In genomic region chr2:105338020-105338385, GRCh38 we compare ENCODE assay signal across 8 cellular contexts. TPM values are rescaled to one million over a fixed set of nuclear protein-coding genes. Genes with fewer than 3 reads are reported as not detected.
DNase-seq lines count a peak whose midpoint lies in the region; ATAC-seq, FAIRE-seq and TF ChIP-seq lines count a peak whose summit lies in the region.

No MANE protein-coding gene starts in this region.

- peak overlapping the region; percentile 100 for H3K9ac ChIP-seq in HepG2 (ENCODE audit: insufficient read depth, low read depth, low read length)

- peaks cover 18% of the 10 kb centered on the region for H3K36me3 Mint-ChIP-seq in activated T-cell treated with anti-CD3 and anti-CD28 coated beads, Interleukin-2, amount 50 U/mL, for 4 hours (ENCODE audit: insufficient read depth)

- H2AFZ ChIP-seq in HepG2 (ENCODE audit: low read length): peak overlapping the region; percentile 49

- H3K4me1 Mint-ChIP-seq in activated T-cell treated with anti-CD3 and anti-CD28 coated beads, Interleukin-2, amount 50 U/mL, for 4 hours (ENCODE audit: low read depth): peaks cover 33% of the 10 kb centered on the region

- TF ChIP-seq EP300 in HepG2 (IDR thresholded peaks at IDR 0.05; ENCODE audit: low read depth in 2 of 2, low read length in 2 of 2) (no peak), HepG2 (CRISPR knock-in tag; IDR thresholded peaks at IDR 0.05; ENCODE audit: borderline replicate concordance) (no peak), upper lobe of left lung (IDR thresholded peaks at IDR 0.05) (no peak)

- peaks cover 0 to 7% of the 10 kb centered on the region in 2 experiments; a peak in 2 of 5 replicates for H3K27me3 ChIP-seq in HepG2 (ENCODE audit: control insufficient read depth in 1 of 2, insufficient read depth in 2 of 2, low read length in 2 of 2)
- no peaks in the 10 kb centered on the region for H3K27me3 ChIP-seq in upper lobe of left lung

- TF ChIP-seq CTCF in HepG2 (CRISPR knock-in tag; IDR thresholded peaks at IDR 0.05) (no peak), upper lobe of left lung (IDR thresholded peaks at IDR 0.05) (no peak)

- POLR2A ChIA-PET in HepG2 (lab: Yijun Ruan, JAX): interaction anchor here (6.5 kb wide), 1 partner anchor 9 kb away, joined by 43 read pairs; the partner anchor contains the start of gene TGFBRAP1

- H3K4me3 Mint-ChIP-seq in activated T-cell treated with anti-CD3 and anti-CD28 coated beads, Interleukin-2, amount 50 U/mL, for 4 hours: peak overlapping the region; percentile 100

- FAIRE-seq in HepG2 (lab: Jason Lieb, UNC): no peak

- H3K36me3 ChIP-seq in HepG2 (replicated peaks in 1 of 2; ENCODE audit: control insufficient read depth in 1 of 2, insufficient read depth in 2 of 2, low read length in 2 of 2): peaks cover 18 to 30% of the 10 kb centered on the region in 2 experiments
- H3K36me3 ChIP-seq in upper lobe of left lung: peaks cover 5 to 44% (median 12%) of the 10 kb centered on the region in 4 donors

- intact Hi-C loops in HepG2 (cut with micrococcal nuclease; ENCODE audit: unreplicated experiment): no loop called here

- no peaks in the 10 kb centered on the region for H3K9me3 Mint-ChIP-seq in activated T-cell treated with anti-CD3 and anti-CD28 coated beads, Interleukin-2, amount 50 U/mL, for 4 hours

- TF ChIP-seq RAD21 in HepG2 (CRISPR knock-in tag; IDR thresholded peaks at IDR 0.05): no peak

- CTCF ChIA-PET in HepG2 (lab: Yijun Ruan, JAX; ENCODE audit: low intra/inter-chr PET ratio, low total read pairs): no interaction called here

- H3K4me2 ChIP-seq in HepG2 (ENCODE audit: low read depth, low read length): peak overlapping the region; percentile 89

- peak in 1 of 2 donors; percentile 19 for ATAC-seq in activated T-cell treated with anti-CD3 and anti-CD28 coated beads, Interleukin-2, amount 50 U/mL, for 4 hours
- peak; percentile 22 for ATAC-seq in HG03175 (IDR thresholded peaks at IDR 0.05; ENCODE audit: unreplicated experiment)
- ATAC-seq in HepG2: peak; percentile 73
- peak in 1 of 2 donors; percentile 12 for ATAC-seq in upper lobe of left lung (ENCODE audit: low FRiP score in 2 of 2)
- ATAC-seq in GM18858 (IDR thresholded peaks at IDR 0.05; ENCODE audit: unreplicated experiment): no peak

- H3K9me3 ChIP-seq in HepG2 (ENCODE audit: low read length) (no peaks in the 10 kb centered on the region), upper lobe of left lung (no peaks in the 10 kb centered on the region)

- in situ Hi-C loops in HepG2 (cut with HindIII; ENCODE audit: extremely low pct_ligation_motif_present, low pct_unique_long_range_greater_than_20kb): loop anchor here (25.0 kb wide), 1 partner anchor 849 kb away; the partner anchor contains the start of gene UXS1

- peak overlapping the region; percentile 85 to 100 (median 99) for H3K4me3 ChIP-seq in HepG2 (replicated peaks in 1 of 3; ENCODE audit: insufficient read depth in 1 of 3, low read depth in 2 of 3, low read length in 3 of 3)
- peak overlapping the region; percentile 69 to 94 (median 92) for H3K4me3 ChIP-seq in upper lobe of left lung

- TSS peak; percentile 60 for BruUV-seq in HepG2 (replicated peaks; lab: Mats Ljungman, UMichigan)

- no peak for DNase-seq in activated T-cell treated with anti-CD3 and anti-CD28 coated beads, Interleukin-2, amount 50 U/mL, for 4 hours
- DNase-seq in activated T-cell treated with anti-CD3 and anti-CD28 coated beads for 4 hours (no peak), HepG2 (ENCODE audit: low spot score) (no peak), upper lobe of left lung (no peak), AG20443 (ENCODE audit: low spot score) (no peak)

- H4K20me1 ChIP-seq in HepG2 (ENCODE audit: insufficient read depth, low read length): peaks cover 8% of the 10 kb centered on the region; the same call in 1 of the 2 replicates

- TF ChIP-seq POLR2A in HepG2 (IDR thresholded peaks at IDR 0.05; ENCODE audit: insufficient read depth in 1 of 2, low read depth in 2 of 2, low read length in 2 of 2) (no peak), upper lobe of left lung (IDR thresholded peaks at IDR 0.05) (no peak)

- peaks cover 38% of the 10 kb centered on the region for H3K4me1 ChIP-seq in HepG2 (ENCODE audit: insufficient read depth, low read length)
- peaks cover 21 to 28% (median 22%) of the 10 kb centered on the region in 4 donors for H3K4me1 ChIP-seq in upper lobe of left lung

- peak overlapping the region; percentile 99 for H3K27ac ChIP-seq in adipose tissue (ENCODE audit: low read depth, low read length)
- H3K27ac ChIP-seq in HepG2 (ENCODE audit: extremely low read length, insufficient read depth, low read length): peak overlapping the region; percentile 100
- H3K27ac ChIP-seq in upper lobe of left lung: peak overlapping the region; percentile 95 to 97 (median 96)

- H3K27me3 Mint-ChIP-seq in activated T-cell treated with anti-CD3 and anti-CD28 coated beads, Interleukin-2, amount 50 U/mL, for 4 hours (ENCODE audit: low read depth): no peaks in the 10 kb centered on the region

- 2 to 12% (median 6%) methylated on average over 5 of the region's 5 CpGs for WGBS in adipose tissue, 3 donors
- 2% methylated on average over 5 of the region's 5 CpGs for WGBS in HepG2 (ENCODE audit: low lambda C conversion rate)
- 12 to 16% methylated on average over 5 of the region's 5 CpGs for WGBS in upper lobe of left lung, 2 donors

- peaks cover 54% of the 10 kb centered on the region for H3K79me2 ChIP-seq in HepG2 (ENCODE audit: insufficient read depth, low read length)

TF ChIP-seq in HepG2, 621 proteins besides CTCF, POLR2A, EP300 and RAD21 (continues in another document):
- peak; percentile 97; the same call in 1 of the 2 replicates for TF ChIP-seq ZNF431 (CRISPR knock-in tag; IDR thresholded peaks at IDR 0.05; ENCODE audit: borderline replicate concordance, low read depth)
- TF ChIP-seq SRSF9 (IDR thresholded peaks at IDR 0.05; ENCODE audit: borderline replicate concordance, insufficient read depth, low read depth, low read length, poor library complexity, severe bottlenecking): no peak
- TF ChIP-seq ZNF746 (CRISPR knock-in tag; IDR thresholded peaks at IDR 0.05): 0 out of 2 replicates have a peak, but pooled peaks have one; percentile 16

RNA-seq across cellular contexts. Expression of gene C2orf49, which starts 0.7 kb away (rescaled TPM):
- total RNA-seq in activated T-cell treated with anti-CD3 and anti-CD28 coated beads, Interleukin-2, amount 50 U/mL, for 4 hours: 10 to 100 TPM; 16.2 to 18.8 (median 18.1) TPM
- 10 to 100 TPM in 1 of 3 donors, 1 to 10 TPM in 2; 8.7 to 14.1 (median 8.9) TPM for polyA plus RNA-seq in adipose tissue
- total RNA-seq in HepG2 (2016; rRNA removed; fragmentation: Illumina TruSeq; extraction: Trizol): 28.8 and 35.6 TPM in 2 replicates
- 13.5 and 14.5 TPM in 2 replicates for total RNA-seq in HepG2 (2016; cell fraction: cytosol; rRNA removed; fragmentation: Illumina TruSeq; extraction: Trizol; ENCODE audit: low read depth)
- 30.8 and 40.4 TPM in 2 replicates for total RNA-seq in HepG2 (2016; cell fraction: insoluble cytoplasmic fraction; rRNA removed; fragmentation: Illumina TruSeq; extraction: Trizol)
- 17.9 and 19.2 TPM in 2 replicates for total RNA-seq in HepG2 (2016; cell fraction: membrane; rRNA removed; fragmentation: Illumina TruSeq; extraction: Trizol)
- total RNA-seq in HepG2 (2016; cell fraction: nucleus; rRNA removed; fragmentation: Illumina TruSeq; extraction: Trizol): 16.1 and 20.5 TPM in 2 replicates
- 21.6 and 24.7 TPM in 2 replicates for polyA plus RNA-seq in HepG2 (2011; rRNA removed)
- polyA plus RNA-seq in HepG2 (2011; cell fraction: cytosol; rRNA removed): 10.0 and 13.2 TPM in 2 replicates
- polyA plus RNA-seq in HepG2 (2011; cell fraction: nucleus; rRNA removed): 9.5 and 13.6 TPM in 2 replicates
- 28.0 and 30.9 TPM in 2 replicates for polyA plus RNA-seq in HepG2 (2012)
- polyA plus RNA-seq in HepG2 (2016; cell fraction: cytosol; fragmentation: Illumina TruSeq; extraction: Trizol; ENCODE audit: low read depth): 4.6 and 4.9 TPM in 2 replicates
- 31.3 and 31.7 TPM in 2 replicates for polyA plus RNA-seq in HepG2 (2016; cell fraction: insoluble cytoplasmic fraction; fragmentation: Illumina TruSeq; extraction: Trizol; ENCODE audit: low read depth)
- polyA plus RNA-seq in HepG2 (2016; cell fraction: membrane; fragmentation: Illumina TruSeq; extraction: Trizol; ENCODE audit: low read depth): 5.2 and 7.1 TPM in 2 replicates
- polyA plus RNA-seq in HepG2 (2016; cell fraction: nucleus; fragmentation: Illumina TruSeq; extraction: Trizol; ENCODE audit: insufficient read depth, low read depth): 19.7 and 25.5 TPM in 2 replicates
- polyA minus RNA-seq in HepG2 (2011; rRNA and poly(A)+ RNA removed; ENCODE audit: low replicate concordance): 6.4 and 9.7 TPM in 2 replicates
- 14.1 and 14.5 TPM in 2 replicates for polyA minus RNA-seq in HepG2 (2011; cell fraction: cytosol; rRNA and poly(A)+ RNA removed)
- polyA minus RNA-seq in HepG2 (2011; cell fraction: nucleus; rRNA and poly(A)+ RNA removed): 27.2 and 30.3 TPM in 2 replicates
- total RNA-seq in upper lobe of left lung: 10 to 100 TPM; 12.8 to 38.5 (median 13.5) TPM

RNA-seq across cellular contexts. Expression of gene TGFBRAP1, which starts 8.5 kb away (rescaled TPM):
- 10 to 100 TPM; 25.1 to 27.3 (median 26.8) TPM for total RNA-seq in activated T-cell treated with anti-CD3 and anti-CD28 coated beads, Interleukin-2, amount 50 U/mL, for 4 hours
- 1 to 10 TPM; 4.8 to 9.4 (median 6.2) TPM for polyA plus RNA-seq in adipose tissue
- 22.9 and 27.0 TPM in 2 replicates for total RNA-seq in HepG2 (2016; rRNA removed; fragmentation: Illumina TruSeq; extraction: Trizol)
- 4.1 and 4.4 TPM in 2 replicates for total RNA-seq in HepG2 (2016; cell fraction: cytosol; rRNA removed; fragmentation: Illumina TruSeq; extraction: Trizol; ENCODE audit: low read depth)
- 22.6 and 23.2 TPM in 2 replicates for total RNA-seq in HepG2 (2016; cell fraction: insoluble cytoplasmic fraction; rRNA removed; fragmentation: Illumina TruSeq; extraction: Trizol)
- 14.4 and 14.7 TPM in 2 replicates for total RNA-seq in HepG2 (2016; cell fraction: membrane; rRNA removed; fragmentation: Illumina TruSeq; extraction: Trizol)
- 18.8 and 20.1 TPM in 2 replicates for total RNA-seq in HepG2 (2016; cell fraction: nucleus; rRNA removed; fragmentation: Illumina TruSeq; extraction: Trizol)
- polyA plus RNA-seq in HepG2 (2011; rRNA removed): 12.7 and 13.4 TPM in 2 replicates
- 10.5 and 11.2 TPM in 2 replicates for polyA plus RNA-seq in HepG2 (2011; cell fraction: cytosol; rRNA removed)
- polyA plus RNA-seq in HepG2 (2011; cell fraction: nucleus; rRNA removed): 11.8 and 12.4 TPM in 2 replicates
- 13.4 and 13.9 TPM in 2 replicates for polyA plus RNA-seq in HepG2 (2012)
- 1.4 TPM in 2 replicates for polyA plus RNA-seq in HepG2 (2016; cell fraction: cytosol; fragmentation: Illumina TruSeq; extraction: Trizol; ENCODE audit: low read depth)
- 20.3 and 22.7 TPM in 2 replicates for polyA plus RNA-seq in HepG2 (2016; cell fraction: insoluble cytoplasmic fraction; fragmentation: Illumina TruSeq; extraction: Trizol; ENCODE audit: low read depth)
- 6.8 and 6.9 TPM in 2 replicates for polyA plus RNA-seq in HepG2 (2016; cell fraction: membrane; fragmentation: Illumina TruSeq; extraction: Trizol; ENCODE audit: low read depth)
- 27.0 and 31.2 TPM in 2 replicates for polyA plus RNA-seq in HepG2 (2016; cell fraction: nucleus; fragmentation: Illumina TruSeq; extraction: Trizol; ENCODE audit: insufficient read depth, low read depth)
- 27.6 and 32.1 TPM in 2 replicates for polyA minus RNA-seq in HepG2 (2011; rRNA and poly(A)+ RNA removed; ENCODE audit: low replicate concordance)
- 12.0 and 15.4 TPM in 2 replicates for polyA minus RNA-seq in HepG2 (2011; cell fraction: cytosol; rRNA and poly(A)+ RNA removed)
- 14.9 and 16.4 TPM in 2 replicates for polyA minus RNA-seq in HepG2 (2011; cell fraction: nucleus; rRNA and poly(A)+ RNA removed)
- 10 to 100 TPM; 18.6 to 25.7 (median 20.8) TPM for total RNA-seq in upper lobe of left lung
